ENCODE assay signal across 9 cellular contexts in the genomic region with DNA sequence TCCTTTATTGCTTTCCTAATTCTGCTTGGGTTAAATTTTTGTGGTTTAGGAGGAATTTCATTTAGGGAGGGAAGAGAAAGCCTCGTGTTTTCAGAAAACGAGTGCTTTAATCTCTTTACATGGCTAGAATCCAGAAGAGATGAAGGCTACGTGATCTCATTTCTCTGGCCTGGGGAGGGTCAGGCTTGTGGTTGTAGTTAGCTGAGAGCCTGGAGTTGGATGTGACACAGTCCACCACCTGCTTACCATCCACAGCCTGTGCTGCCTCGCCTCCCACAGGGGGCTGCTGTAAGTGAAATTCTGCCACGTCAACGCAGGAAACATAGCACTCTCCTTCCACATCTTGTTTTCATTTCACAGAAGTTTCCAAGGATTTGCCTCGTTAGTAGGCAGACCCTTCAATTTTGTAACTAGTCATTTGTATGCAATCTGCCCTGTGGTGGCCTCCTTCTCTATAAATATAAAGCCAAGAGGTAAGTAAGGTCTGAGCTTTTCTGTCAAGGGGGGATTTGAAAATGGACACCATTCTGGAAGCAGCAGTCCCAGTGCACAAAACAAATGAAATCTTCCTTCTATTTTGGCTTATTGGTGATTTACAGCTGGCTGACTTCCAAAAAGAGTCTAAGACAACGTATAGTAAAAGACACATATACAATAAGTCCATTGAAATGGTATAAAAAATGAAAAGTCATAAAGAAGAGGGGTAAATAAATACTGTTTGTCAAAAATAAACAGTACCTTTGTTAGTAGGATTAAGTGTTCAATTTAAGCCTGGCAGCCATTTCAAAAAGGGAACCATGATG. TPM values are rescaled to one million over a fixed set of nuclear protein-coding genes. Genes with fewer than 3 reads are reported as not detected.
A peak's percentile ranks its signal among the peaks of the same experiment; 100 is the strongest.
DNase-seq lines count a peak whose midpoint lies in the region; ATAC-seq and TF ChIP-seq lines count a peak whose summit lies in the region.
"Had no signal": no experiment of that assay in that cellular context is flagged by ENCODE, and none has a peak within 500 bp of the region (broad histone marks: within the 10 kb centered on the region; RNA-seq: fewer than 3 reads in every experiment).

No MANE protein-coding gene starts in this region.

- no peak overlapping the region for H3K4me3 Mint-ChIP-seq in activated T-helper 1 cell treated with anti-CD3 and anti-CD28 coated beads, Interleukin-12 subunit alpha, Interleukin-12 subunit beta, Interleukin-2, Interleukin-4 antibody, amounts not matched to agents 30 ng/mL and 10 ng/mL and 1 ng/mL, durations not matched to agents 14 hours and 24 hours and 36 hours
- H3K4me3 Mint-ChIP-seq in WTC11, result no peak overlapping the region

- H3K27me3 Mint-ChIP-seq in activated T-helper 1 cell treated with anti-CD3 and anti-CD28 coated beads, Interleukin-12 subunit alpha, Interleukin-12 subunit beta, Interleukin-2, Interleukin-4 antibody, amounts not matched to agents 30 ng/mL and 10 ng/mL and 1 ng/mL, durations not matched to agents 14 hours and 24 hours and 36 hours (ENCODE audit: insufficient read depth), result peaks cover 53% of the 10 kb centered on the region
- peaks cover 58% of the 10 kb centered on the region for H3K27me3 Mint-ChIP-seq in WTC11 (ENCODE audit: low read depth)

- ATAC-seq in WTC11, result no peak
- ATAC-seq: Panc1 had no signal

- DNase-seq in GM03348 (ENCODE audit: low spot score), result peak; percentile 84
- peak; percentile 100 for DNase-seq in RPMI7951 (ENCODE audit: low read depth)
- DNase-seq in fibroblast of peridontal ligament (ENCODE audit: extremely low read depth), result peak; percentile 100
- DNase-seq in retinal pigment epithelial cell (ENCODE audit: low read depth), result peak; percentile 87
- DNase-seq in SIG-M5 (lab: John Stamatoyannopoulos, UW), result no peak
- DNase-seq in activated T-cell treated with anti-CD3 and anti-CD28 coated beads for 4 hours, result no peak
- DNase-seq in activated T-helper 1 cell treated with anti-CD3 and anti-CD28 coated beads, Interleukin-12 subunit alpha, Interleukin-12 subunit beta, Interleukin-2, Interleukin-4 antibody, amounts not matched to agents 30 ng/mL and 10 ng/mL and 1 ng/mL, durations not matched to agents 14 hours and 24 hours and 36 hours (ENCODE audit: low spot score), result no peak
- DNase-seq in WTC11 (ENCODE audit: low spot score), result no peak

- H3K4me1 Mint-ChIP-seq in activated T-helper 1 cell treated with anti-CD3 and anti-CD28 coated beads, Interleukin-12 subunit alpha, Interleukin-12 subunit beta, Interleukin-2, Interleukin-4 antibody, amounts not matched to agents 30 ng/mL and 10 ng/mL and 1 ng/mL, durations not matched to agents 14 hours and 24 hours and 36 hours (ENCODE audit: low read depth), result peaks cover 10% of the 10 kb centered on the region
- peaks cover 34% of the 10 kb centered on the region for H3K4me1 Mint-ChIP-seq in WTC11

- POLR2A ChIA-PET in WTC11 (lab: Charles Lee), result no interaction called here

- intact Hi-C loops in activated T-helper 1 cell treated with anti-CD3 and anti-CD28 coated beads, Interleukin-12 subunit alpha, Interleukin-12 subunit beta, Interleukin-2, Interleukin-4 antibody, amounts not matched to agents 30 ng/mL and 10 ng/mL and 1 ng/mL, durations not matched to agents 14 hours and 24 hours and 36 hours (cut with micrococcal nuclease), result no loop called here

- CTCF ChIA-PET in WTC11 (lab: Charles Lee), result interaction anchor here (1.3 to 2.0 kb wide), 2 partner anchors 9 to 14 kb away, joined by 5 to 7 read pairs; no protein-coding TSS in a partner anchor

- H3K9me3 Mint-ChIP-seq in activated T-helper 1 cell treated with anti-CD3 and anti-CD28 coated beads, Interleukin-12 subunit alpha, Interleukin-12 subunit beta, Interleukin-2, Interleukin-4 antibody, amounts not matched to agents 30 ng/mL and 10 ng/mL and 1 ng/mL, durations not matched to agents 14 hours and 24 hours and 36 hours, result no peaks in the 10 kb centered on the region
- no peaks in the 10 kb centered on the region for H3K9me3 Mint-ChIP-seq in WTC11

- H3K27ac Mint-ChIP-seq in activated T-helper 1 cell treated with anti-CD3 and anti-CD28 coated beads, Interleukin-12 subunit alpha, Interleukin-12 subunit beta, Interleukin-2, Interleukin-4 antibody, amounts not matched to agents 30 ng/mL and 10 ng/mL and 1 ng/mL, durations not matched to agents 14 hours and 24 hours and 36 hours, result no peak overlapping the region
- no peak overlapping the region for H3K27ac Mint-ChIP-seq in WTC11

- TF ChIP-seq CTCF in retinal pigment epithelial cell (conservative IDR thresholded peaks at IDR 0.05; ENCODE audit: low read depth, low read length) (no peak), WTC11 (IDR thresholded peaks at IDR 0.05) (no peak)

- H3K4me3 ChIP-seq in retinal pigment epithelial cell (ENCODE audit: low read length), result no peak overlapping the region

- no peaks in the 10 kb centered on the region for H3K36me3 Mint-ChIP-seq in activated T-helper 1 cell treated with anti-CD3 and anti-CD28 coated beads, Interleukin-12 subunit alpha, Interleukin-12 subunit beta, Interleukin-2, Interleukin-4 antibody, amounts not matched to agents 30 ng/mL and 10 ng/mL and 1 ng/mL, durations not matched to agents 14 hours and 24 hours and 36 hours (ENCODE audit: low read depth)
- no peaks in the 10 kb centered on the region for H3K36me3 Mint-ChIP-seq in WTC11

TF ChIP-seq in WTC11, 78 proteins besides CTCF, POLR2A, EP300 and RAD21:
- TF ChIP-seq TP53 (CRISPR knock-in tag; IDR thresholded peaks at IDR 0.05) (no peak), ETV6 (CRISPR knock-in tag; IDR thresholded peaks at IDR 0.05) (no peak), SOX15 (CRISPR knock-in tag; IDR thresholded peaks at IDR 0.05) (no peak)
- TF ChIP-seq, protein P1, sequence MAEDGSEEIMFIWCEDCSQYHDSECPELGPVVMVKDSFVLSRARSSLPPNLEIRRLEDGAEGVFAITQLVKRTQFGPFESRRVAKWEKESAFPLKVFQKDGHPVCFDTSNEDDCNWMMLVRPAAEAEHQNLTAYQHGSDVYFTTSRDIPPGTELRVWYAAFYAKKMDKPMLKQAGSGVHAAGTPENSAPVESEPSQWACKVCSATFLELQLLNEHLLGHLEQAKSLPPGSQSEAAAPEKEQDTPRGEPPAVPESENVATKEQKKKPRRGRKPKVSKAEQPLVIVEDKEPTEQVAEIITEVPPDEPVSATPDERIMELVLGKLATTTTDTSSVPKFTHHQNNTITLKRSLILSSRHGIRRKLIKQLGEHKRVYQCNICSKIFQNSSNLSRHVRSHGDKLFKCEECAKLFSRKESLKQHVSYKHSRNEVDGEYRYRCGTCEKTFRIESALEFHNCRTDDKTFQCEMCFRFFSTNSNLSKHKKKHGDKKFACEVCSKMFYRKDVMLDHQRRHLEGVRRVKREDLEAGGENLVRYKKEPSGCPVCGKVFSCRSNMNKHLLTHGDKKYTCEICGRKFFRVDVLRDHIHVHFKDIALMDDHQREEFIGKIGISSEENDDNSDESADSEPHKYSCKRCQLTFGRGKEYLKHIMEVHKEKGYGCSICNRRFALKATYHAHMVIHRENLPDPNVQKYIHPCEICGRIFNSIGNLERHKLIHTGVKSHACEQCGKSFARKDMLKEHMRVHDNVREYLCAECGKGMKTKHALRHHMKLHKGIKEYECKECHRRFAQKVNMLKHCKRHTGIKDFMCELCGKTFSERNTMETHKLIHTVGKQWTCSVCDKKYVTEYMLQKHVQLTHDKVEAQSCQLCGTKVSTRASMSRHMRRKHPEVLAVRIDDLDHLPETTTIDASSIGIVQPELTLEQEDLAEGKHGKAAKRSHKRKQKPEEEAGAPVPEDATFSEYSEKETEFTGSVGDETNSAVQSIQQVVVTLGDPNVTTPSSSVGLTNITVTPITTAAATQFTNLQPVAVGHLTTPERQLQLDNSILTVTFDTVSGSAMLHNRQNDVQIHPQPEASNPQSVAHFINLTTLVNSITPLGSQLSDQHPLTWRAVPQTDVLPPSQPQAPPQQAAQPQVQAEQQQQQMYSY (CRISPR knock-in tag; IDR thresholded peaks at IDR 0.05), result no peak
- TF ChIP-seq, protein P2, sequence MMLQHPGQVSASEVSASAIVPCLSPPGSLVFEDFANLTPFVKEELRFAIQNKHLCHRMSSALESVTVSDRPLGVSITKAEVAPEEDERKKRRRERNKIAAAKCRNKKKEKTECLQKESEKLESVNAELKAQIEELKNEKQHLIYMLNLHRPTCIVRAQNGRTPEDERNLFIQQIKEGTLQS (CRISPR knock-in tag; conservative IDR thresholded peaks at IDR 0.05), result no peak

RNA-seq across cellular contexts. Expression of a gene that starts 3.4 kb away (rescaled TPM):
- 64.6 and 66.1 TPM in 2 replicates for total RNA-seq in RPMI7951 (2014; rRNA removed; shearing (Covaris generic))
- 0.08 TPM in 1 of 2 replicates, not detected in the other for total RNA-seq in activated T-helper 1 cell treated with anti-CD3 and anti-CD28 coated beads, Interleukin-12 subunit alpha, Interleukin-12 subunit beta, Interleukin-2, Interleukin-4 antibody, amounts not matched to agents 30 ng/mL and 10 ng/mL and 1 ng/mL, durations not matched to agents 14 hours and 24 hours and 36 hours
- total RNA-seq in WTC11 (2021), result 5.3 to 6.5 TPM (median 6.2 TPM) in 3 replicates

RNA-seq across cellular contexts. Expression of a gene that starts 43.0 kb away (rescaled TPM):
- 25.5 and 29.4 TPM in 2 replicates for total RNA-seq in RPMI7951 (2014; rRNA removed; shearing (Covaris generic))
- total RNA-seq in activated T-helper 1 cell treated with anti-CD3 and anti-CD28 coated beads, Interleukin-12 subunit alpha, Interleukin-12 subunit beta, Interleukin-2, Interleukin-4 antibody, amounts not matched to agents 30 ng/mL and 10 ng/mL and 1 ng/mL, durations not matched to agents 14 hours and 24 hours and 36 hours, result 46.1 and 48.5 TPM in 2 replicates
- total RNA-seq in WTC11 (2021), result 24.5 to 29.1 TPM (median 27.2 TPM) in 3 replicates

Comparison
In these comparisons a context has a peak if more than half of its experiments do, and no peak if none do; other contexts are left out.
1. DNase-seq: peak in GM03348 (single experiment), RPMI7951 (single experiment), fibroblast of peridontal ligament (single experiment) and retinal pigment epithelial cell (single experiment); none in SIG-M5 (single experiment), activated T-cell treated with anti-CD3 and anti-CD28 coated beads for 4 hours (single experiment), activated T-helper 1 cell treated with anti-CD3 and anti-CD28 coated beads, Interleukin-12 subunit alpha, Interleukin-12 subunit beta, Interleukin-2, Interleukin-4 antibody, amounts not matched to agents 30 ng/mL and 10 ng/mL and 1 ng/mL, durations not matched to agents 14 hours and 24 hours and 36 hours (single experiment) and WTC11 (single experiment).